In genomic region chr1:225520587-225521227, GRCh38 we compare ENCODE assay signal across 21 cellular contexts.
"Had no signal": no experiment of that assay in that cellular context is flagged by ENCODE, and none has a peak within 500 bp of the region (broad histone marks: within the 10 kb centered on the region; RNA-seq: fewer than 3 reads in every experiment).

No MANE protein-coding gene starts in this region.

- H3K9me3 ChIP-seq: body of pancreas, gastroesophageal sphincter, spleen, thoracic aorta, upper lobe of right lung had no signal

- H3K4me1 ChIP-seq: spleen, upper lobe of right lung had no signal

- DNase-seq: activated CD4-positive, alpha-beta T cell treated with anti-CD3 and anti-CD28 coated beads, Interleukin-2, amount 10 ng/mL, durations not matched to agents 7 days and 5 days; activated CD4-positive, CD25-positive, alpha-beta regulatory T cell treated with anti-CD3 and anti-CD28 coated beads, Interleukin-2, amount 50 U/mL, for 72 hours; activated CD8-positive, alpha-beta T cell treated with anti-CD3 and anti-CD28 coated beads for 36 hours; activated gamma-delta T cell; activated naive CD4-positive, alpha-beta T cell treated with anti-CD3 and anti-CD28 coated beads, Interleukin-2, amount 50 U/mL, for 16 hours; activated naive CD8-positive, alpha-beta T cell treated with anti-CD3 and anti-CD28 coated beads, Interleukin-2, amount 50 U/mL, for 24 hours; body of pancreas; head of caudate nucleus; hypothalamus; occipital lobe; posterior cingulate gyrus; spleen; stimulated activated CD4-positive, alpha-beta T cell treated with anti-CD3 and anti-CD28 coated beads, Interleukin-4, amount 100 ng/mL, for 24 hours; stimulated activated naive CD4-positive, alpha-beta T cell treated with Interleukin-2 at 50 U/mL for 16 hours; T-helper 2 cell; upper lobe of right lung had no signal

- H3K27me3 ChIP-seq: body of pancreas, cardiac muscle cell, gastroesophageal sphincter, spleen, upper lobe of right lung had no signal

- H3K27ac ChIP-seq: body of pancreas, cardiac muscle cell, epithelial cell of prostate, gastroesophageal sphincter, spleen, thoracic aorta, upper lobe of right lung, VCaP had no signal

- H3K4me3 ChIP-seq: body of pancreas, cardiac muscle cell, gastroesophageal sphincter, spleen, thoracic aorta, upper lobe of right lung had no signal

- ATAC-seq: activated CD8-positive, alpha-beta T cell treated with anti-CD3 and anti-CD28 coated beads for 36 hours; activated naive CD8-positive, alpha-beta T cell treated with anti-CD3 and anti-CD28 coated beads, Interleukin-2, amount 50 U/mL, for 24 hours; body of pancreas; gastroesophageal sphincter; upper lobe of right lung had no signal

- H3K36me3 ChIP-seq: upper lobe of right lung had no signal
